8 cellular contexts compared by ENCODE assay signal in genomic region chrX:106726485-106727437, GRCh38. TPM values are rescaled to one million over a fixed set of nuclear protein-coding genes. Genes with fewer than 3 reads are reported as not detected.
DNase-seq lines count a peak whose midpoint lies in the region; ATAC-seq, FAIRE-seq and TF ChIP-seq lines count a peak whose summit lies in the region.

RNF128 (plus strand) TSS chrX:106726701; CDS start chrX:106726914, 213 bp downstream.

- CTCF ChIA-PET in H1 (lab: Charles Lee; ENCODE audit: partially characterized antibody): interaction anchor here (1.9 kb wide), 1 partner anchor 107 kb away, joined by 4 read pairs; no protein-coding TSS in a partner anchor

- H3K9me3 ChIP-seq in H1 (ENCODE audit: insufficient read depth in 2 of 2, low read depth in 1 of 2, low read length in 1 of 2): no peaks in the 10 kb centered on the region
- no peaks in the 10 kb centered on the region for H3K9me3 ChIP-seq in mesenchymal stem cell (ENCODE audit: control insufficient read depth, low read length)
- no peaks in the 10 kb centered on the region for H3K9me3 ChIP-seq in tibial artery

- H2AFZ ChIP-seq in ACC112 (ENCODE audit: low read length, unreplicated experiment) (peak within 1 kb of the TSS; percentile 59), H1 (ENCODE audit: low read length) (peak within 1 kb of the TSS; percentile 81), mesenchymal stem cell (ENCODE audit: low read depth, low read length) (no peak within 1 kb of the TSS)

- H2BK20ac ChIP-seq in H1 (ENCODE audit: low read length): no peak within 1 kb of the TSS

- ATAC-seq in HG02973 (IDR thresholded peaks at IDR 0.05; ENCODE audit: unreplicated experiment) (no peak), HG03039 (IDR thresholded peaks at IDR 0.05; ENCODE audit: unreplicated experiment) (no peak)

- H2BK12ac ChIP-seq in H1 (ENCODE audit: low read depth, low read length) (no peak within 1 kb of the TSS), mesenchymal stem cell (ENCODE audit: low read length in 2 of 2) (no peak within 1 kb of the TSS)

- H3K79me2 ChIP-seq in ACC112 (ENCODE audit: control insufficient read depth, insufficient read depth, low read length, unreplicated experiment): no peaks in the 10 kb centered on the region
- H3K79me2 ChIP-seq in H1 (ENCODE audit: control insufficient read depth in 1 of 2, insufficient read depth in 2 of 2, low read length in 2 of 2): no peaks in the 10 kb centered on the region

- H3K4me2 ChIP-seq in H1 (ENCODE audit: insufficient read depth in 1 of 2, low read depth in 2 of 2, low read length in 2 of 2): peak within 1 kb of the TSS; percentile 60 to 85
- H3K4me2 ChIP-seq in mesenchymal stem cell (ENCODE audit: low read length, poor library complexity, severe bottlenecking): peak within 1 kb of the TSS; percentile 94

- H3K18ac ChIP-seq in H1 (ENCODE audit: extremely low read depth, low read length): no peak within 1 kb of the TSS
- H3K18ac ChIP-seq in mesenchymal stem cell (ENCODE audit: low read depth in 1 of 2, low read length in 2 of 2): no peak within 1 kb of the TSS

- intact Hi-C loops in tibial artery (cut with DNase I; ENCODE audit: low total_unique reads): no loop called here

- H3K4me1 ChIP-seq in ACC112 (ENCODE audit: control insufficient read depth, insufficient read depth, low read length, unreplicated experiment) (no peaks in the 10 kb centered on the region), H1 (replicated peaks in 1 of 4; ENCODE audit: control insufficient read depth in 3 of 4, insufficient read depth in 4 of 4, low read length in 3 of 4) (peaks cover 0 to 2% (median 0%) of the 10 kb centered on the region in 4 experiments; a peak in 1 of 7 replicates), mesenchymal stem cell (ENCODE audit: control insufficient read depth, insufficient read depth, low read depth, low read length) (peaks cover 4% of the 10 kb centered on the region), tibial artery (peaks cover 0 to 11% (median 1%) of the 10 kb centered on the region in 4 donors)

- no peak within 1 kb of the TSS for H3K27ac ChIP-seq in ACC112 (ENCODE audit: low read depth, low read length)
- H3K27ac ChIP-seq in H1 (ENCODE audit: low read depth, low read length): no peak within 1 kb of the TSS
- no peak within 1 kb of the TSS for H3K27ac ChIP-seq in mesenchymal stem cell (ENCODE audit: low read length, poor library complexity, severe bottlenecking)
- H3K27ac ChIP-seq in tibial artery: no peak within 1 kb of the TSS

- TF ChIP-seq CTCF in HFF-Myc (IDR thresholded peaks at IDR 0.05; ENCODE audit: low read depth, low read length, missing control alignments) (no peak), H1 (IDR thresholded peaks at IDR 0.05; ENCODE audit: control extremely low read depth in 1 of 3, insufficient read depth in 1 of 3, low read depth in 1 of 3, low read length in 3 of 3) (no peak), tibial artery (IDR thresholded peaks at IDR 0.05) (no peak)

- no peak for TF ChIP-seq EP300 in H1 (IDR thresholded peaks at IDR 0.05; ENCODE audit: borderline replicate concordance in 1 of 2, low read depth in 2 of 2, low read length in 2 of 2)

- TF ChIP-seq POLR2A in H1 (IDR thresholded peaks at IDR 0.05; ENCODE audit: control extremely low read depth in 1 of 2, low read depth in 2 of 2, low read length in 2 of 2): no peak

- 1% methylated on average over 43 of the region's 79 CpGs; no CpG with 5 or more reads in 1 of the 2 experiments for WGBS in H1 (ENCODE audit: extremely low coverage in 1 of 2, insufficient coverage in 1 of 2, insufficient read length in 1 of 2, insufficient replicate concordance in 2 of 2, low coverage in 1 of 2, low lambda C conversion rate in 2 of 2, missing lambda C conversion rate in 1 of 2), 2 experiments
- WGBS in mesenchymal stem cell: 2% methylated on average over 33 of the region's 79 CpGs

- H4K91ac ChIP-seq in H1 (replicated peaks; ENCODE audit: insufficient read length, low read length) (no peak within 1 kb of the TSS), mesenchymal stem cell (ENCODE audit: low read length) (no peak within 1 kb of the TSS)

- H3K27me3 ChIP-seq in ACC112 (ENCODE audit: insufficient read depth, low read length): peaks cover 22% of the 10 kb centered on the region
- H3K27me3 ChIP-seq in H1 (replicated peaks in 1 of 4; ENCODE audit: control insufficient read depth in 3 of 4, extremely low read depth in 1 of 4, insufficient read depth in 3 of 4, low read length in 3 of 4): peaks cover 1 to 24% (median 11%) of the 10 kb centered on the region in 4 experiments; a peak in 6 of 7 replicates
- peaks cover 3 to 67% of the 10 kb centered on the region in 2 experiments for H3K27me3 ChIP-seq in mesenchymal stem cell (ENCODE audit: control insufficient read depth in 1 of 2, insufficient read depth in 1 of 2, low read length in 2 of 2)
- H3K27me3 ChIP-seq in tibial artery: peaks cover 0 to 10% of the 10 kb centered on the region in 2 donors

- H2BK15ac ChIP-seq in H1 (ENCODE audit: low read length) (no peak within 1 kb of the TSS), mesenchymal stem cell (ENCODE audit: low read depth, poor library complexity, severe bottlenecking) (no peak within 1 kb of the TSS)

- H3K23me2 ChIP-seq in H1 (ENCODE audit: low read depth, low read length): peaks cover 12% of the 10 kb centered on the region; the same call in 1 of the 2 replicates

- H3K36me3 ChIP-seq in ACC112 (ENCODE audit: insufficient read depth, low read length) (no peaks in the 10 kb centered on the region), H1 (ENCODE audit: control insufficient read depth in 2 of 4, insufficient read depth in 4 of 4, low read length in 3 of 4) (no peaks in the 10 kb centered on the region), mesenchymal stem cell (ENCODE audit: control insufficient read depth in 1 of 2, insufficient read depth in 2 of 2, low read depth in 1 of 2, low read length in 2 of 2) (no peaks in the 10 kb centered on the region), tibial artery (no peaks in the 10 kb centered on the region)

- no peak within 1 kb of the TSS for H3K23ac ChIP-seq in H1 (ENCODE audit: insufficient read length)
- no peak within 1 kb of the TSS for H3K23ac ChIP-seq in mesenchymal stem cell (ENCODE audit: low read length in 2 of 2)

- H3K9ac ChIP-seq in H1 (replicated peaks in 1 of 4; ENCODE audit: extremely low read depth in 1 of 4, low read depth in 3 of 4, low read length in 3 of 4) (peak within 1 kb of the TSS in 1 of 4 experiments; percentile 21; a peak in 1 of 7 replicates), mesenchymal stem cell (ENCODE audit: low read length) (peak within 1 kb of the TSS; percentile 53)

- H3K79me1 ChIP-seq in H1 (ENCODE audit: low read depth, low read length): no peaks in the 10 kb centered on the region
- H3K79me1 ChIP-seq in mesenchymal stem cell (replicated peaks; ENCODE audit: low read length, poor library complexity, severe bottlenecking): no peaks in the 10 kb centered on the region

- no peak within 1 kb of the TSS for H2AK5ac ChIP-seq in H1 (ENCODE audit: low read depth, low read length)
- H2AK5ac ChIP-seq in mesenchymal stem cell (ENCODE audit: low read length, severe bottlenecking): no peak within 1 kb of the TSS

- H2BK5ac ChIP-seq in H1 (ENCODE audit: low read depth, low read length): no peak within 1 kb of the TSS
- no peak within 1 kb of the TSS for H2BK5ac ChIP-seq in mesenchymal stem cell (ENCODE audit: low read depth, low read length, poor library complexity, severe bottlenecking)

- no peak within 1 kb of the TSS for H3K56ac ChIP-seq in H1 (replicated peaks; ENCODE audit: insufficient read length, low read depth, low read length)

- DNase-seq in HFF-Myc (ENCODE audit: extremely low read depth, low read depth) (no peak), SKM-1 (lab: John Stamatoyannopoulos, UW; ENCODE audit: unreplicated experiment) (peak; percentile 3), H1 (ENCODE audit: low read depth in 1 of 2, low spot score in 2 of 2) (peak; percentile 29 to 66), mesenchymal stem cell (peak; percentile 22), tibial artery (peak in 1 of 2 donors; percentile 51)

- H3K4ac ChIP-seq in H1 (replicated peaks; ENCODE audit: insufficient read length, low read depth, low read length) (no peak within 1 kb of the TSS), mesenchymal stem cell (ENCODE audit: low read depth in 1 of 2, low read length in 2 of 2) (no peak within 1 kb of the TSS)

- peak within 1 kb of the TSS; percentile 76 for H3K4me3 ChIP-seq in ACC112 (ENCODE audit: low read depth, low read length)
- peak within 1 kb of the TSS; percentile 39 for H3K4me3 ChIP-seq in HFF-Myc (replicated peaks; ENCODE audit: low read depth, low read length)
- H3K4me3 ChIP-seq in H1 (ENCODE audit: extremely low read depth in 1 of 4, insufficient read depth in 2 of 4, low read depth in 3 of 4, low read length in 4 of 4): peak within 1 kb of the TSS; percentile 47 to 72 (median 58)
- H3K4me3 ChIP-seq in mesenchymal stem cell (ENCODE audit: insufficient read depth in 1 of 2, low read depth in 1 of 2, low read length in 2 of 2): peak within 1 kb of the TSS; percentile 67 to 77
- peak within 1 kb of the TSS; percentile 32 to 46 for H3K4me3 ChIP-seq in tibial artery

- no peak within 1 kb of the TSS for H4K5ac ChIP-seq in H1 (ENCODE audit: insufficient read length, low read depth, low read length)

- H2BK120ac ChIP-seq in H1 (replicated peaks; ENCODE audit: low read depth, low read length): no peak within 1 kb of the TSS
- H2BK120ac ChIP-seq in mesenchymal stem cell (ENCODE audit: low read depth, low read length): no peak within 1 kb of the TSS

- H4K20me1 ChIP-seq in H1 (replicated peaks in 1 of 2; ENCODE audit: control insufficient read depth in 1 of 2, insufficient read depth in 2 of 2, low read length in 2 of 2): no peaks in the 10 kb centered on the region

- peak; percentile 90 for FAIRE-seq in H1 (lab: Jason Lieb, UNC)

- H3K14ac ChIP-seq in H1 (ENCODE audit: insufficient read length): no peak within 1 kb of the TSS
- H3K14ac ChIP-seq in mesenchymal stem cell (ENCODE audit: low read length in 2 of 2): peak within 1 kb of the TSS in 1 of 2 experiments; percentile 27

- POLR2A ChIA-PET in H1 (lab: Charles Lee; ENCODE audit: partially characterized antibody): interaction anchor here (0.9 kb wide), 1 partner anchor 56 kb away, joined by 4 read pairs; no protein-coding TSS in a partner anchor

- TF ChIP-seq RAD21 in H1 (IDR thresholded peaks at IDR 0.05 in 1 of 2, conservative IDR thresholded peaks at IDR 0.05 in 1 of 2; ENCODE audit: low read depth in 2 of 2, low read length in 2 of 2): no peak

- peak within 1 kb of the TSS; percentile 68; the same call in 1 of the 2 replicates for H4K8ac ChIP-seq in H1 (ENCODE audit: extremely low read depth, insufficient read depth, low read length)
- H4K8ac ChIP-seq in mesenchymal stem cell (ENCODE audit: low read length): no peak within 1 kb of the TSS

RNA-seq across cellular contexts. Expression of gene RNF128, which starts in this region (rescaled TPM):
- total RNA-seq in H1 (2021; fragmentation: NEBNext Ultra II Directional; extraction: Animal tissue kit (Norgen Biotek cat#: 25700)): 2.0 TPM in 2 replicates
- 0.72 and 0.74 TPM in 2 replicates for polyA plus RNA-seq in H1 (2011; rRNA removed)
- 0.88 TPM for polyA plus RNA-seq in H1 (2011; cell fraction: cytosol; rRNA removed)
- 0.47 TPM for polyA plus RNA-seq in H1 (2011; cell fraction: nucleus; rRNA removed)
- polyA plus RNA-seq in H1 (2012, experiment 1 of 2): 0.80 to 0.93 TPM (median 0.84 TPM) in 4 replicates
- polyA plus RNA-seq in H1 (2012, experiment 2 of 2): 0.12 TPM
- 1.4 TPM for polyA plus RNA-seq in H1 (2013, experiment 1 of 2)
- polyA plus RNA-seq in H1 (2013, experiment 2 of 2): 1.7 TPM
- polyA minus RNA-seq in H1 (2011; rRNA and poly(A)+ RNA removed): 0.63 and 0.95 TPM in 2 replicates
- polyA minus RNA-seq in H1 (2011; cell fraction: cytosol; rRNA and poly(A)+ RNA removed): 1.2 TPM
- polyA minus RNA-seq in H1 (2011; cell fraction: nucleus; rRNA and poly(A)+ RNA removed): 1.5 TPM
- 0.01 TPM for polyA plus RNA-seq in mesenchymal stem cell (2013, experiment 1 of 2)
- polyA plus RNA-seq in mesenchymal stem cell (2013, experiment 2 of 2): not detected
